ENCODE assay signal across 16 cellular contexts in genomic region chr6:11729083-11729482, GRCh38. TPM values are rescaled to one million over a fixed set of nuclear protein-coding genes. Genes with fewer than 3 reads are reported as not detected.
DNase-seq lines count a peak whose midpoint lies in the region; ATAC-seq, FAIRE-seq and TF ChIP-seq lines count a peak whose summit lies in the region.
"Had no signal": no experiment of that assay in that cellular context is flagged by ENCODE, and none has a peak within 500 bp of the region (broad histone marks: within the 10 kb centered on the region; RNA-seq: fewer than 3 reads in every experiment).

No MANE protein-coding gene starts in this region.

- 99% methylated on average over 8 of the region's 8 CpGs for WGBS in GM12878 (ENCODE audit: insufficient coverage, insufficient replicate concordance, low lambda C conversion rate, missing lambda C conversion rate)

- intact Hi-C loops in activated CD8-positive, alpha-beta T cell treated with anti-CD3 and anti-CD28 coated beads for 36 hours (cut with micrococcal nuclease) = loop anchor here (2.0 kb wide), 1 partner anchor 18 kb away; no protein-coding TSS in a partner anchor
- intact Hi-C loops in GM12878 (cut with micrococcal nuclease; ENCODE audit: unreplicated experiment) = loop anchor here (10.0 kb wide), 1 partner anchor 876 kb away; no protein-coding TSS in a partner anchor

- peak overlapping the region; percentile 82 for H3K4me3 Mint-ChIP-seq in activated CD8-positive, alpha-beta T cell treated with anti-CD3 and anti-CD28 coated beads for 36 hours
- H3K4me3 Mint-ChIP-seq in stimulated activated memory B cell treated with anti-CD40 and anti-IgM and Interleukin-4, amounts not matched to agents 10 μg/mL and 1 μg/mL and 100 μg/mL, for 72 hours = no peak overlapping the region

- no peak overlapping the region for H3K9ac ChIP-seq in GM12878 (ENCODE audit: control insufficient read depth, insufficient read depth, low read length)

- peaks cover 8% of the 10 kb centered on the region for H3K9me3 Mint-ChIP-seq in activated CD8-positive, alpha-beta T cell treated with anti-CD3 and anti-CD28 coated beads for 36 hours
- H3K9me3 Mint-ChIP-seq in stimulated activated memory B cell treated with anti-CD40 and anti-IgM and Interleukin-4, amounts not matched to agents 10 μg/mL and 1 μg/mL and 100 μg/mL, for 72 hours = no peaks in the 10 kb centered on the region

- DNase-seq in OCI-M1 (lab: John Stamatoyannopoulos, UW) = peak; percentile 22
- peak; percentile 77 for DNase-seq in activated CD8-positive, alpha-beta T cell treated with anti-CD3 and anti-CD28 coated beads for 36 hours
- no peak for DNase-seq in GM12878 (ENCODE audit: low read depth, low spot score)
- DNase-seq in putamen (ENCODE audit: low spot score) = no peak
- DNase-seq in NCI-H146 (lab: John Stamatoyannopoulos, UW) = no peak
- DNase-seq: activated gamma-delta T cell, GDM1, head of caudate nucleus, NCI-H187 treated with DMSO at 0.1 percent for 48 hours, SJCRH30 had no signal

- peaks cover 4% of the 10 kb centered on the region; the same call in 1 of the 3 replicates for H3K9me3 ChIP-seq in GM12878 (replicated peaks; ENCODE audit: control insufficient read depth, insufficient read depth, low read length)
- H3K9me3 ChIP-seq: SJCRH30 had no signal

- no peak overlapping the region for H2AFZ ChIP-seq in GM12878 (ENCODE audit: control insufficient read depth, low read depth, low read length)

- TF ChIP-seq EP300 in GM12878 (IDR thresholded peaks at IDR 0.05; ENCODE audit: borderline replicate concordance in 1 of 2, control insufficient read depth in 1 of 2, low read depth in 2 of 2, low read length in 2 of 2) = no peak

- peaks cover 4% of the 10 kb centered on the region for H3K79me2 ChIP-seq in GM12878 (ENCODE audit: control insufficient read depth, insufficient read depth, low read length)

- no peaks in the 10 kb centered on the region for H3K27me3 Mint-ChIP-seq in activated CD8-positive, alpha-beta T cell treated with anti-CD3 and anti-CD28 coated beads for 36 hours
- H3K27me3 Mint-ChIP-seq in stimulated activated memory B cell treated with anti-CD40 and anti-IgM and Interleukin-4, amounts not matched to agents 10 μg/mL and 1 μg/mL and 100 μg/mL, for 72 hours = peaks cover 6% of the 10 kb centered on the region
- H3K27me3 Mint-ChIP-seq: progenitor cell of endocrine pancreas had no signal

- no TSS peak for BruUV-seq in GM12878 (replicated peaks; lab: Mats Ljungman, UMichigan)

- H3K4me2 ChIP-seq in GM12878 (ENCODE audit: control insufficient read depth, insufficient read depth) = no peak overlapping the region

- peaks cover 30% of the 10 kb centered on the region for H3K36me3 Mint-ChIP-seq in activated CD8-positive, alpha-beta T cell treated with anti-CD3 and anti-CD28 coated beads for 36 hours (ENCODE audit: low read depth)
- peaks cover 16% of the 10 kb centered on the region for H3K36me3 Mint-ChIP-seq in stimulated activated memory B cell treated with anti-CD40 and anti-IgM and Interleukin-4, amounts not matched to agents 10 μg/mL and 1 μg/mL and 100 μg/mL, for 72 hours

- POLR2A ChIA-PET in activated CD8-positive, alpha-beta T cell treated with anti-CD3 and anti-CD28 coated beads for 36 hours (lab: Charles Lee) = interaction anchor here (0.5 to 8.0 kb wide), 5 partner anchors 9 to 1442 kb away, joined by 3 to 122 read pairs (median 3); no protein-coding TSS in a partner anchor
- POLR2A ChIA-PET in GM12878 (lab: Charles Lee) = interaction anchor here (1.3 to 2.4 kb wide), 2 partner anchors 15 to 100 kb away, joined by 4 to 7 read pairs; no protein-coding TSS in a partner anchor

- H3K4me1 ChIP-seq in GM12878 (ENCODE audit: control insufficient read depth, insufficient read depth, low read length) = peaks cover 38% of the 10 kb centered on the region
- H3K4me1 ChIP-seq: SJCRH30 had no signal

- no peak for TF ChIP-seq RAD21 in GM12878 (IDR thresholded peaks at IDR 0.05; ENCODE audit: insufficient read depth, low read depth, low read length)

- RAD21 ChIA-PET in GM12878 (lab: Charles Lee; ENCODE audit: unreplicated experiment) = interaction anchor here (1.9 kb wide), 1 partner anchor 57 kb away, joined by 7 read pairs; no protein-coding TSS in a partner anchor

- no peaks in the 10 kb centered on the region for H4K20me1 ChIP-seq in GM12878 (ENCODE audit: control insufficient read depth, insufficient read depth)

- CTCF ChIA-PET in activated CD8-positive, alpha-beta T cell treated with anti-CD3 and anti-CD28 coated beads for 36 hours (lab: Charles Lee) = interaction anchor here (1.4 to 2.0 kb wide), 2 partner anchors 17 to 74 kb away, joined by 4 to 7 read pairs; no protein-coding TSS in a partner anchor
- CTCF ChIA-PET in GM12878 (lab: Yijun Ruan, JAX) = interaction anchor here (1.2 kb wide), 1 partner anchor 874 kb away, joined by 3 read pairs; no protein-coding TSS in a partner anchor

- H3K36me3 ChIP-seq in GM12878 (ENCODE audit: control insufficient read depth in 2 of 2, insufficient read depth in 2 of 2, low read length in 1 of 2) = no peaks in the 10 kb centered on the region
- H3K36me3 ChIP-seq: SJCRH30 had no signal

- peak overlapping the region; percentile 93 for H3K27ac Mint-ChIP-seq in activated CD8-positive, alpha-beta T cell treated with anti-CD3 and anti-CD28 coated beads for 36 hours
- peak overlapping the region; percentile 89 for H3K27ac Mint-ChIP-seq in stimulated activated memory B cell treated with anti-CD40 and anti-IgM and Interleukin-4, amounts not matched to agents 10 μg/mL and 1 μg/mL and 100 μg/mL, for 72 hours
- H3K27ac Mint-ChIP-seq: progenitor cell of endocrine pancreas had no signal

- no peak for FAIRE-seq in GM12878 (lab: Jason Lieb, UNC)

- no peak for TF ChIP-seq CTCF in activated CD8-positive, alpha-beta T cell treated with anti-CD3 and anti-CD28 coated beads for 36 hours (IDR thresholded peaks at IDR 0.05)
- no peak for TF ChIP-seq CTCF in GM12878 (IDR thresholded peaks at IDR 0.05 in 2 of 3, conservative IDR thresholded peaks at IDR 0.05 in 1 of 3; ENCODE audit: control insufficient read depth in 2 of 3, extremely low read depth in 1 of 3, insufficient read depth in 1 of 3, low read depth in 3 of 3, low read length in 3 of 3)

- ATAC-seq in activated CD8-positive, alpha-beta T cell treated with anti-CD3 and anti-CD28 coated beads for 36 hours = peak; percentile 62
- ATAC-seq in GM12878 = no peak
- ATAC-seq in stimulated activated memory B cell treated with anti-CD40 and anti-IgM and Interleukin-4, amounts not matched to agents 10 μg/mL and 1 μg/mL and 100 μg/mL, for 72 hours = no peak
- ATAC-seq in HG02571 (IDR thresholded peaks at IDR 0.05; ENCODE audit: unreplicated experiment) = no peak
- ATAC-seq: HCT116, left lobe of liver had no signal

- H3K4me1 Mint-ChIP-seq in activated CD8-positive, alpha-beta T cell treated with anti-CD3 and anti-CD28 coated beads for 36 hours (ENCODE audit: low read depth) = peaks cover 82% of the 10 kb centered on the region
- peaks cover 67% of the 10 kb centered on the region for H3K4me1 Mint-ChIP-seq in stimulated activated memory B cell treated with anti-CD40 and anti-IgM and Interleukin-4, amounts not matched to agents 10 μg/mL and 1 μg/mL and 100 μg/mL, for 72 hours

- no peak for TF ChIP-seq POLR2A in GM12878 (IDR thresholded peaks at IDR 0.05; ENCODE audit: low read depth, low read length)

- H3K4me3 ChIP-seq in GM12878 = no peak overlapping the region
- H3K4me3 ChIP-seq: SJCRH30 had no signal

- in situ Hi-C loops in GM12878 (cut with MboI) = no loop called here

- SMC1A ChIA-PET in GM12878 (lab: Charles Lee; ENCODE audit: uncharacterized antibody, unreplicated experiment) = interaction anchor here (0.6 to 8.6 kb wide), 3 partner anchors 17 to 278 kb away, joined by 3 to 139 read pairs (median 4); no protein-coding TSS in a partner anchor

- no peaks in the 10 kb centered on the region for H3K27me3 ChIP-seq in GM12878 (replicated peaks in 1 of 2; ENCODE audit: control insufficient read depth in 2 of 2, insufficient read depth in 2 of 2, low read length in 1 of 2)
- H3K27me3 ChIP-seq: SJCRH30 had no signal

- peak overlapping the region; percentile 89; the same call in 1 of the 2 replicates for H3K27ac ChIP-seq in GM12878 (ENCODE audit: control insufficient read depth, insufficient read depth)
- H3K27ac ChIP-seq: epithelial cell of prostate, SJCRH30 had no signal

TF ChIP-seq in GM12878, 131 proteins besides CTCF, POLR2A, EP300 and RAD21 (continues in another document):
- TF ChIP-seq ZNF384 (IDR thresholded peaks at IDR 0.05; ENCODE audit: borderline replicate concordance, low read depth, low read length) = no peak
- TF ChIP-seq BCL11A (IDR thresholded peaks at IDR 0.05; ENCODE audit: low read depth, low read length) = no peak

RNA-seq across cellular contexts. Expression of gene ADTRP, which starts 49.5 kb away (rescaled TPM):
- 10 to 100 TPM; 20.0 to 21.9 TPM for total RNA-seq in activated CD8-positive, alpha-beta T cell treated with anti-CD3 and anti-CD28 coated beads for 36 hours
- 1.6 and 2.0 TPM in 2 replicates for total RNA-seq in GM12878 (2013; cell fraction: nucleolus; rRNA removed)
- total RNA-seq in GM12878 (2014; rRNA removed) = 1.4 and 2.2 TPM in 2 replicates
- total RNA-seq in GM12878 (2014; rRNA removed; fragmentation: Illumina TruSeq; extraction: Trizol) = 2.1 and 2.5 TPM in 2 replicates
- 1.7 and 2.5 TPM in 2 replicates for total RNA-seq in GM12878 (2021)
- polyA plus RNA-seq in GM12878 (2011; ENCODE audit: low read depth) = 1.7 TPM
- polyA plus RNA-seq in GM12878 (2011; rRNA removed) = 0.10 and 0.14 TPM in 2 replicates
- polyA plus RNA-seq in GM12878 (2011; cell fraction: cytosol; rRNA removed) = not detected in 2 replicates
- polyA plus RNA-seq in GM12878 (2011; cell fraction: nucleus; rRNA removed) = 0.47 and 0.52 TPM in 2 replicates
- 2.5 and 3.2 TPM in 2 replicates for polyA plus RNA-seq in GM12878 (2012)
- 1.7 and 2.1 TPM in 2 replicates for polyA plus RNA-seq in GM12878 (2014; fragmentation: Illumina TruSeq; extraction: Trizol)
- 1 to 10 TPM; 2.5 to 2.6 TPM for polyA plus RNA-seq in GM12878 (2014; fragmentation: Nextera tagmentation; extraction: Ambion mirVana)
- 1.3 and 2.2 TPM in 2 replicates for polyA plus RNA-seq in GM12878 (2014; rRNA removed)
- under 1 TPM; 0.72 to 0.84 TPM for polyA plus RNA-seq in GM12878 (2016; fragmentation: Nextera tagmentation; extraction: Ambion mirVana)
- polyA minus RNA-seq in GM12878 (2011; rRNA and poly(A)+ RNA removed) = 0.10 TPM in 1 of 2 replicates, not detected in the other
- not detected in 2 replicates for polyA minus RNA-seq in GM12878 (2011; cell fraction: cytosol; rRNA and poly(A)+ RNA removed)
- polyA minus RNA-seq in GM12878 (2011; cell fraction: nucleus; rRNA and poly(A)+ RNA removed) = 0.12 and 0.29 TPM in 2 replicates
- total RNA-seq: progenitor cell of endocrine pancreas, SJCRH30 had no signal

Comparison
In these comparisons a context has a peak if more than half of its experiments do, and no peak if none do; other contexts are left out.
1. DNase-seq: peak in OCI-M1 (single experiment) and activated CD8-positive, alpha-beta T cell treated with anti-CD3 and anti-CD28 coated beads for 36 hours (single experiment); none in GM12878 (single experiment), putamen (single experiment) and NCI-H146 (single experiment).
2. RNA of gene ADTRP, which starts 49.5 kb away (total RNA-seq): 20.0 to 21.9 TPM in activated CD8-positive, alpha-beta T cell treated with anti-CD3 and anti-CD28 coated beads for 36 hours; 1.4 to 2.5 TPM in GM12878; every median in the first group is over 4 times any median in the second.